12 cellular contexts compared by ENCODE assay signal in the genomic region with DNA sequence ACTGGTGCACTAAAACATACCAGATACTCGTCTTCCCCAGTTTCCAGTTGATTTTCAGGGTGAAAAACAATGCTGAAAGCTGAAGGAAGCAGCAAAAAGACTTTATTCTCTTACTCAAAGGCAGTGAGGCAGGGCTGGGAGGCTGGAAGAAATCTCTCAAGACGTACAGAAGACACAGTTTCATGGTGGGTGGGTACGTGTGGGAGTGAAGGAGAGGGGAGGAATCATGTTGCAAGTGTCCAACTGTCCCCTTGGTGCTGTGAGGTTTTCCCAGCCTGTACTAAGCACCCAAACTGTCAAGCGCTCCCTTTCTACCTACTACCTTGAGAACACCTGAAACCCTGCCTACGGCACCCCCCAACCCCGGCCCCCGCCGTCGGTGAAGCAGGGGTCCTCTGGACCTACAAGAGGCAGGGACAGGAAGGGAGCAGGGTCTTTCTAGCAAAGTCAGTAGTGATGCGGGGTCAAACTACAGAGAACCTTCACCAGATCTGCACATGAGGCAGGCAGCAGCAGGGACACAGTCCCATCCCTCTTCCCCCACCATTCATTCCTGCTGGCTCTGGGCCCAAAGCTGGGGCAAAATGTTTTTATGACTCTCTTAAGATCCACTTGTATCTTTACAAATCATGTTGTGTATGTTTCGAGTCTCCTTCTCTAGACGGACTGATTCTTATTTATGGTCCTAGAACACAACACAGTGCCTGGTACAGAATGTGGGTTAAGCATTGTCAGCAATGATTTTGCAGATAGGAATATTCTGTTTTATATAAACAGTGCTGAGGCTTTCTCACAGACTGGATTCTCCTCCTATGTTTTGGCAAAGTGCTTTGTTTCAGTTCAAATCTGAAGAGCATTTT. TPM values are rescaled to one million over a fixed set of nuclear protein-coding genes. Genes with fewer than 3 reads are reported as not detected.
A peak's percentile ranks its signal among the peaks of the same experiment; 100 is the strongest.
DNase-seq lines count a peak whose midpoint lies in the region; ATAC-seq and TF ChIP-seq lines count a peak whose summit lies in the region.
"Had no signal": no experiment of that assay in that cellular context is flagged by ENCODE, and none has a peak within 500 bp of the region (broad histone marks: within the 10 kb centered on the region; RNA-seq: fewer than 3 reads in every experiment).

No MANE protein-coding gene starts in this region.

- H3K4me3 ChIP-seq in uterus (no peak overlapping the region), GM23248 (no peak overlapping the region)

- no peaks in the 10 kb centered on the region for H3K9me3 Mint-ChIP-seq in activated naive CD8-positive, alpha-beta T cell treated with anti-CD3 and anti-CD28 coated beads for 36 hours
- no peaks in the 10 kb centered on the region for H3K9me3 Mint-ChIP-seq in activated naive CD8-positive, alpha-beta T cell treated with anti-CD3 and anti-CD28 coated beads, Interleukin-2, amount 50 U/mL, for 24 hours

- TF ChIP-seq CTCF in uterus (IDR thresholded peaks at IDR 0.05), result no peak

- peaks cover 7% of the 10 kb centered on the region for H3F3A ChIP-seq in GM23248 (ENCODE audit: insufficient read depth)

- TF ChIP-seq POLR2A in uterus (IDR thresholded peaks at IDR 0.05), result no peak

- no peak for DNase-seq in activated naive CD8-positive, alpha-beta T cell treated with anti-CD3 and anti-CD28 coated beads for 36 hours
- DNase-seq in activated naive CD8-positive, alpha-beta T cell treated with anti-CD3 and anti-CD28 coated beads, Interleukin-2, amount 50 U/mL, for 24 hours, result no peak
- DNase-seq in OCI-M1 (lab: John Stamatoyannopoulos, UW) (peak; percentile 65), left kidney (ENCODE audit: low read depth, low spot score) (peak; percentile 73), uterus (no peak), GM23248 (no peak)
- DNase-seq: brain microvascular endothelial cell, C1 segment of cervical spinal cord, MM.1S had no signal

- peaks cover 16% of the 10 kb centered on the region for H3K79me2 ChIP-seq in GM23248 (ENCODE audit: insufficient read depth)

- H3K4me1 ChIP-seq in uterus, result peaks cover 0 to 4% of the 10 kb centered on the region in 2 donors
- peaks cover 16% of the 10 kb centered on the region for H3K4me1 ChIP-seq in GM23248 (ENCODE audit: insufficient read depth)

- H3K27ac Mint-ChIP-seq in activated naive CD8-positive, alpha-beta T cell treated with anti-CD3 and anti-CD28 coated beads for 36 hours, result peak overlapping the region; percentile 95
- H3K27ac Mint-ChIP-seq in activated naive CD8-positive, alpha-beta T cell treated with anti-CD3 and anti-CD28 coated beads, Interleukin-2, amount 50 U/mL, for 24 hours, result no peak overlapping the region

- H3K9me3 ChIP-seq in uterus (no peaks in the 10 kb centered on the region), GM23248 (ENCODE audit: low read depth) (no peaks in the 10 kb centered on the region)

- no peak overlapping the region for H3K4me2 ChIP-seq in GM23248 (ENCODE audit: unreplicated experiment)

- no peak overlapping the region for H3K4me3 Mint-ChIP-seq in activated naive CD8-positive, alpha-beta T cell treated with anti-CD3 and anti-CD28 coated beads for 36 hours
- no peak overlapping the region for H3K4me3 Mint-ChIP-seq in activated naive CD8-positive, alpha-beta T cell treated with anti-CD3 and anti-CD28 coated beads, Interleukin-2, amount 50 U/mL, for 24 hours

- H2AFZ ChIP-seq in GM23248, result no peak overlapping the region

- no peaks in the 10 kb centered on the region for H4K20me1 ChIP-seq in GM23248 (ENCODE audit: insufficient read depth)

- ATAC-seq in activated naive CD8-positive, alpha-beta T cell treated with anti-CD3 and anti-CD28 coated beads, Interleukin-2, amount 50 U/mL, for 24 hours, result no peak
- no peak for ATAC-seq in HG03460 (IDR thresholded peaks at IDR 0.05; ENCODE audit: unreplicated experiment)
- no peak for ATAC-seq in HG03442 (IDR thresholded peaks at IDR 0.05; ENCODE audit: unreplicated experiment)
- ATAC-seq: right cardiac atrium had no signal

- H3K27ac ChIP-seq in uterus (peak overlapping the region; percentile 33 to 44), GM23248 (no peak overlapping the region)
- H3K27ac ChIP-seq: brain microvascular endothelial cell had no signal

- peaks cover 15% of the 10 kb centered on the region for H3K27me3 Mint-ChIP-seq in activated naive CD8-positive, alpha-beta T cell treated with anti-CD3 and anti-CD28 coated beads for 36 hours
- H3K27me3 Mint-ChIP-seq in activated naive CD8-positive, alpha-beta T cell treated with anti-CD3 and anti-CD28 coated beads, Interleukin-2, amount 50 U/mL, for 24 hours, result peaks cover 21% of the 10 kb centered on the region

- H3K4me1 Mint-ChIP-seq in activated naive CD8-positive, alpha-beta T cell treated with anti-CD3 and anti-CD28 coated beads for 36 hours, result peaks cover 43% of the 10 kb centered on the region
- H3K4me1 Mint-ChIP-seq in activated naive CD8-positive, alpha-beta T cell treated with anti-CD3 and anti-CD28 coated beads, Interleukin-2, amount 50 U/mL, for 24 hours, result peaks cover 41% of the 10 kb centered on the region

- H3K36me3 ChIP-seq in uterus, result no peaks in the 10 kb centered on the region
- H3K36me3 ChIP-seq in GM23248 (ENCODE audit: low read depth), result no peaks in the 10 kb centered on the region
- H3K36me3 ChIP-seq: brain microvascular endothelial cell had no signal

- intact Hi-C loops in uterus (cut with DNase I; ENCODE audit: low total_unique reads), result loop anchor here (10.0 kb wide), 1 partner anchor 104 kb away; a partner anchor contains a TSS

- 67% methylated on average over 12 of the region's 12 CpGs for WGBS in GM23248 (ENCODE audit: low coverage in 1 of 2, low lambda C conversion rate in 2 of 2, missing lambda C conversion rate in 2 of 2), 2 experiments

- H3K9ac ChIP-seq in GM23248, result no peak overlapping the region

- in situ Hi-C loops in GM23248 (cut with MboI), result no loop called here

- no peaks in the 10 kb centered on the region for H3K27me3 ChIP-seq in uterus
- H3K27me3 ChIP-seq in GM23248 (replicated peaks; ENCODE audit: insufficient read depth), result peaks cover 23% of the 10 kb centered on the region
- H3K27me3 ChIP-seq: brain microvascular endothelial cell had no signal

- H3K9me2 ChIP-seq in GM23248 (ENCODE audit: insufficient read depth), result no peaks in the 10 kb centered on the region

- H3K36me3 Mint-ChIP-seq in activated naive CD8-positive, alpha-beta T cell treated with anti-CD3 and anti-CD28 coated beads for 36 hours, result peaks cover 4% of the 10 kb centered on the region
- H3K36me3 Mint-ChIP-seq in activated naive CD8-positive, alpha-beta T cell treated with anti-CD3 and anti-CD28 coated beads, Interleukin-2, amount 50 U/mL, for 24 hours (ENCODE audit: low read depth), result peaks cover 3% of the 10 kb centered on the region

RNA-seq across cellular contexts. Expression of a gene that starts 2.4 kb away (rescaled TPM):
- total RNA-seq in activated naive CD8-positive, alpha-beta T cell treated with anti-CD3 and anti-CD28 coated beads for 36 hours, result 10 to 100 TPM; 12.2 to 14.1 TPM
- 10 to 100 TPM; 38.9 to 80.6 (median 59.3) TPM for total RNA-seq in uterus
- 82.5 and 101 TPM in 2 replicates for total RNA-seq in GM23248 (2014; rRNA removed; shearing (Covaris generic))
- polyA plus RNA-seq in GM23248 (2016; fragmentation: Nextera tagmentation; extraction: Ambion mirVana), result 31.6 and 34.0 TPM in 2 replicates

Comparison
In these comparisons a context has a peak if more than half of its experiments do, and no peak if none do; other contexts are left out.
1. DNase-seq: peak in OCI-M1 (single experiment) and left kidney (single experiment); none in activated naive CD8-positive, alpha-beta T cell treated with anti-CD3 and anti-CD28 coated beads for 36 hours (single experiment), activated naive CD8-positive, alpha-beta T cell treated with anti-CD3 and anti-CD28 coated beads, Interleukin-2, amount 50 U/mL, for 24 hours (single experiment), uterus (0 of 2) and GM23248 (single experiment).